23 cellular contexts compared by ENCODE assay signal in the genomic region with DNA sequence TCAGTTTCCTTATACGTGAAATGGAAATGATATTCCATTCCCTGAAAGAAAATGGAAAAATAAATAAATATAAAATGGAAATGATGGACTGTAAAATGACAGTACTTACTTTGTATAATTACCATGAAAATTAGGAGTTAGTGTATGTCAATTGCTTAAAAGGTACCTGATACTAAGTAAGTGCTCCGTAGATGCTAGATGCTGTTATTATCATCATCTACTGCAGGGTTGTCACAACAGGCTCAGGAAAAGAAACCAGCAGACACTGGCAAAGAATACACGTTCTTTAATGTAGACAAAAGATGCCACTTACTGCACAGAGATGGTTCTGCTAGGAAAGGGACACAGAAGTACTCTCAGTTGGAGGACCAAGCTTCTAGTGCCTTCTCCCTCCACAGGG.
"Had no signal": no experiment of that assay in that cellular context is flagged by ENCODE, and none has a peak within 500 bp of the region (broad histone marks: within the 10 kb centered on the region; RNA-seq: fewer than 3 reads in every experiment).

No MANE protein-coding gene starts in this region.

- DNase-seq: KBM-7; MV-4-11; NCI-H1048; NCI-H1105; NCI-H1417; NCI-H1436 treated with DMSO at 0.1 percent for 48 hours; NCI-H1694; NCI-H187 treated with DMSO at 0.1 percent for 48 hours; NCI-H2029 treated with DMSO at 0.1 percent for 48 hours; NCI-H2107; NCI-H2227 treated with DMSO at 0.1 percent for 48 hours; NCI-H524; NCI-H526 treated with DMSO at 0.1 percent for 48 hours; NCI-H748 treated with DMSO at 0.1 percent for 48 hours; NK-92 treated with Interleukin-12 subunit alpha and Interleukin-12 subunit beta, amount 100 ng/mL, for 24 hours; PC-3; SHP77 treated with DMSO at 0.1 percent for 48 hours; SJCRH30 had no signal

- H3K9me3 ChIP-seq: SJCRH30 had no signal

- H3K27ac ChIP-seq: HL-60, SJCRH30 had no signal

- H3K4me1 ChIP-seq: SJCRH30 had no signal

- H3K4me3 ChIP-seq: SJCRH30 had no signal

- ATAC-seq: Panc1, PC-3, Right ventricle myocardium inferior, SK-N-SH treated with all-trans-retinoic acid at 6 μM for 48 hours had no signal

- H3K27me3 ChIP-seq: SJCRH30 had no signal

- FAIRE-seq: HTR-8/SVneo had no signal

- H3K36me3 ChIP-seq: SJCRH30 had no signal
